Comparison of ENCODE assay signal across 19 cellular contexts in genomic region chr5:178292826-178293205, GRCh38.
"Had no signal": no experiment of that assay in that cellular context is flagged by ENCODE, and none has a peak within 500 bp of the region (broad histone marks: within the 10 kb centered on the region; RNA-seq: fewer than 3 reads in every experiment).

No MANE protein-coding gene starts in this region.

- H3K4me1 Mint-ChIP-seq: immature natural killer cell, memory B cell had no signal

- H3K27me3 Mint-ChIP-seq: stimulated activated naive CD8-positive, alpha-beta T cell treated with anti-CD3 and anti-CD28 coated beads, Interleukin-15, Interleukin-2, amounts not matched to agents 100 ng/mL and 50 ng/mL, for 24 hours had no signal

- DNase-seq: cerebellar nuclear complex; effector memory CD8-positive, alpha-beta T cell; esophagus squamous epithelium; foreskin fibroblast; immature natural killer cell; left cardiac atrium; left ventricle myocardium inferior; midbrain; small intestine; stimulated activated CD4-positive, alpha-beta T cell treated with anti-CD3 and anti-CD28 coated beads, Interleukin-2, amount 100 ng/mL, for 48 hours had no signal

- H3K36me3 Mint-ChIP-seq: immature natural killer cell; memory B cell; natural killer cell treated with Interleukin-12 subunit alpha and Interleukin-12 subunit beta and Interleukin-15 and Interleukin-18, amount 100 ng/mL, for 72 hours had no signal

- H3K27ac Mint-ChIP-seq: dendritic cell treated with granulocyte-macrophage colony-stimulating factor and Interleukin-4, amounts not matched to agents 40 ng/mL and 50 ng/mL, for 4 days; immature natural killer cell; memory B cell; natural killer cell treated with Interleukin-12 subunit alpha and Interleukin-12 subunit beta and Interleukin-15 and Interleukin-18, amount 100 ng/mL, for 72 hours; progenitor cell of endocrine pancreas; stimulated activated naive CD8-positive, alpha-beta T cell treated with anti-CD3 and anti-CD28 coated beads, Interleukin-15, Interleukin-2, amounts not matched to agents 100 ng/mL and 50 ng/mL, for 24 hours had no signal

- H3K9me3 Mint-ChIP-seq: dendritic cell treated with granulocyte-macrophage colony-stimulating factor and Interleukin-4, amounts not matched to agents 40 ng/mL and 50 ng/mL, for 4 days; memory B cell; natural killer cell treated with Interleukin-12 subunit alpha and Interleukin-12 subunit beta and Interleukin-15 and Interleukin-18, amount 100 ng/mL, for 72 hours; stimulated activated naive CD8-positive, alpha-beta T cell treated with anti-CD3 and anti-CD28 coated beads, Interleukin-15, Interleukin-2, amounts not matched to agents 100 ng/mL and 50 ng/mL, for 24 hours had no signal

- H3K4me3 Mint-ChIP-seq: dendritic cell treated with granulocyte-macrophage colony-stimulating factor and Interleukin-4, amounts not matched to agents 40 ng/mL and 50 ng/mL, for 4 days; effector memory CD8-positive, alpha-beta T cell; immature natural killer cell; memory B cell; natural killer cell treated with Interleukin-12 subunit alpha and Interleukin-12 subunit beta and Interleukin-15 and Interleukin-18, amount 100 ng/mL, for 72 hours; stimulated activated naive CD8-positive, alpha-beta T cell treated with anti-CD3 and anti-CD28 coated beads, Interleukin-15, Interleukin-2, amounts not matched to agents 100 ng/mL and 50 ng/mL, for 24 hours had no signal

- ATAC-seq: effector memory CD8-positive, alpha-beta T cell; gastroesophageal sphincter; left cardiac atrium; lower lobe of right lung; natural killer cell treated with Interleukin-12 subunit alpha and Interleukin-12 subunit beta and Interleukin-15 and Interleukin-18, amount 100 ng/mL, for 72 hours; pancreas; right cardiac atrium had no signal
